8 cellular contexts compared by ENCODE assay signal in the genomic region with DNA sequence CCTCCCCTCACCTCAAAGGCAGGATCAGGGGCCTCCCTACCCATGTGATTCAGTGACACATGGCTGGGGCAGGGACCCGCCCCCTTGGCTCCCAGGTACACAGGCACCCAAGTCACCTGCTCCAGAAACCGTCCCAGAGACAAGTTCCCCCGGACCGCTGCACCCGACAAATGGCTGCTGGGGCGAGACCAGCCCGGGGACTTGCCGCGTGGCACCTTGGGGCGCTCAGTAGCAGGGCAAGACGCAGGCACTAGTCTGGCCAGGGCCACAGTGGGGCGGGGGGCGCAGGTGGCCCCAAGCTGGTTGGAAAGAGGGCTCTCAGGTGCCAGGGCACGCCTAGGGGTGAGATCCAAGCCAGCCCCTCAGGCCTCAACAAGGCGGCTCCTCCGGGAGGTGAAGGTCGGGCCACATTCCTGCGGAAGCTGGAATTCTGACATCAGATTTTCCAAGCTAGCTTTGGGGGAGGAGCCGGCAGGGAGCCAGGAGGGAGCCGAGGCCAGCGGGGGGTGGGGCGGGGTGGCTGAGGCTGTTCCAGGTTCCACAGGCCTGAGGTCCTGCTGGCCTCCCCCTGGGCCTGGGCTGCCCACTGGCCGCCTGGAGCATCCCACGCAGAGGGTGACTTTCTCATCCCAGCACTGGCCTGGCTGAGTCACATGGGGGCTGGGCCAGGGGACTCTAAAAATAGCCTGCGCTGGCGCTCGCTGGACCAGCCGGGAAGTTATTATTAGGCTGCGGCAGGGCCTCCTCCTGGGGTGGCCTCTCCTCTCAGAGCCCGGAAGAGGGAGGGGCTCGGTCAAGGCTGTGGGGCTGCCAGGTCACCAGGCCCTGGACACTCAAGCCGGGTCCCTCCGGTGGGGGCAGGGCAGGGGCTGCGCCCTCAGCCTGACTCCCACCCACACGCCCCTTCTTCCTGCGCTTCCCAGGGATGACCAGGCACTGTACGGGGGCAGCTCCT. TPM values are rescaled to one million over a fixed set of nuclear protein-coding genes. Genes with fewer than 3 reads are reported as not detected.
DNase-seq lines count a peak whose midpoint lies in the region; ATAC-seq and TF ChIP-seq lines count a peak whose summit lies in the region.

No MANE protein-coding gene starts in this region.

- DNase-seq in AG04450 (ENCODE audit: low read depth, low spot score) = peak; percentile 91
- peak; percentile 89 for DNase-seq in HT1080 (ENCODE audit: low read depth)
- peak; percentile 83 for DNase-seq in MCF 10A (ENCODE audit: unreplicated experiment)
- no peak for DNase-seq in iPS DF 6.9 (ENCODE audit: low read depth, low spot score)
- peak; percentile 95 for DNase-seq in sciatic nerve (ENCODE audit: low spot score)
- no peak for DNase-seq in NCI-H187 (lab: John Stamatoyannopoulos, UW)
- DNase-seq in NK-92 (lab: John Stamatoyannopoulos, UW; ENCODE audit: unreplicated experiment) = no peak

- no peak overlapping the region for H3K27ac Mint-ChIP-seq in MCF 10A (ENCODE audit: low read depth, unreplicated experiment)

- WGBS in iPS DF 6.9 (ENCODE audit: insufficient coverage, insufficient read length) = no CpG with 5 or more reads among the region's 37 CpGs

- BruUV-seq in MCF 10A (replicated peaks; lab: Mats Ljungman, UMichigan) = no TSS peak

- no peaks in the 10 kb centered on the region for H3K9me3 Mint-ChIP-seq in MCF 10A (ENCODE audit: unreplicated experiment)

- ATAC-seq in sciatic nerve = peak; percentile 90
- no peak for ATAC-seq in HG03521 (IDR thresholded peaks at IDR 0.05; ENCODE audit: unreplicated experiment)

- H3K27me3 ChIP-seq in AG04450 (ENCODE audit: control insufficient read depth, insufficient read depth, low read length) (no peaks in the 10 kb centered on the region), iPS DF 6.9 (ENCODE audit: control insufficient read depth, insufficient read depth, low read length) (no peaks in the 10 kb centered on the region)

- H3K27ac ChIP-seq in AG04450 (ENCODE audit: low read depth, low read length) (peak overlapping the region; percentile 95), iPS DF 6.9 (ENCODE audit: low read length) (no peak overlapping the region)

- POLR2A ChIA-PET in AG04450 (lab: Yijun Ruan, JAX) (interaction anchor here (0.6 to 1.4 kb wide), 5 partner anchors 10 to 536 kb away, joined by 3 to 4 read pairs (median 3); a partner anchor contains a TSS), MCF 10A (lab: Yijun Ruan, JAX) (interaction anchor here (1.1 kb wide), 1 partner anchor 33 kb away, joined by 3 read pairs; no protein-coding TSS in a partner anchor)

- H3K36me3 ChIP-seq in iPS DF 6.9 (ENCODE audit: control insufficient read depth, insufficient read depth, low read length) = no peaks in the 10 kb centered on the region

- CTCF ChIA-PET in AG04450 (lab: Charles Lee) = interaction anchor here (0.5 kb wide), 1 partner anchor 11 kb away, joined by 3 read pairs; no protein-coding TSS in a partner anchor
- CTCF ChIA-PET in MCF 10A (lab: Yijun Ruan, JAX) = interaction anchor here (1.1 kb wide), 1 partner anchor 21 kb away, joined by 5 read pairs; no protein-coding TSS in a partner anchor

- intact Hi-C loops in MCF 10A (cut with micrococcal nuclease) (no loop called here), sciatic nerve (cut with DNase I) (no loop called here)

- H3K9me3 ChIP-seq in AG04450 (ENCODE audit: control insufficient read depth, insufficient read depth, low read length) (peaks cover 8% of the 10 kb centered on the region), iPS DF 6.9 (ENCODE audit: control insufficient read depth, insufficient read depth, low read length) (no peaks in the 10 kb centered on the region)

- H3K4me1 Mint-ChIP-seq in MCF 10A (ENCODE audit: insufficient read depth, unreplicated experiment) = no peaks in the 10 kb centered on the region

- TF ChIP-seq CTCF in AG04450 (IDR thresholded peaks at IDR 0.05; ENCODE audit: low read depth, low read length) = no peak
- no peak for TF ChIP-seq CTCF in MCF 10A (IDR thresholded peaks at IDR 0.05; ENCODE audit: unreplicated experiment)

- H3K27me3 Mint-ChIP-seq in MCF 10A (ENCODE audit: insufficient read depth, unreplicated experiment) = peaks cover 14% of the 10 kb centered on the region

- H3K4me1 ChIP-seq in iPS DF 6.9 (ENCODE audit: control insufficient read depth, insufficient read depth, low read length) = peaks cover 10% of the 10 kb centered on the region

- peak overlapping the region; percentile 20 for H3K4me3 ChIP-seq in AG04450 (ENCODE audit: low read depth, low read length)
- H3K4me3 ChIP-seq in iPS DF 6.9 (ENCODE audit: low read length) = peak overlapping the region; percentile 20; the same call in 1 of the 2 replicates

- no peaks in the 10 kb centered on the region for H3K36me3 Mint-ChIP-seq in MCF 10A (ENCODE audit: insufficient read depth, unreplicated experiment)

- no peak overlapping the region for H3K4me3 Mint-ChIP-seq in MCF 10A (ENCODE audit: unreplicated experiment)

RNA-seq across cellular contexts. Expression of a gene that starts 20.5 kb away (rescaled TPM):
- 20.2 and 22.5 TPM in 2 replicates for polyA plus RNA-seq in AG04450 (2011; rRNA removed)
- 19.8 and 25.7 TPM in 2 replicates for polyA minus RNA-seq in AG04450 (2011; rRNA and poly(A)+ RNA removed)
- 31.1 and 34.4 TPM in 2 replicates for total RNA-seq in HT1080 (2014; rRNA removed; shearing (Covaris generic))
- 20.7 and 24.1 TPM in 2 replicates for polyA plus RNA-seq in HT1080 (2015; cell fraction: cytosol; rRNA removed)
- 17.2 and 19.6 TPM in 2 replicates for polyA plus RNA-seq in HT1080 (2015; cell fraction: nucleus; rRNA removed)
- 14.2 and 14.7 TPM in 2 replicates for total RNA-seq in MCF 10A (2022)
- total RNA-seq in sciatic nerve = 54.3 TPM

Comparison
In these comparisons a context has a peak if more than half of its experiments do, and no peak if none do; other contexts are left out.
1. DNase-seq: peak in AG04450 (single experiment), HT1080 (single experiment), MCF 10A (single experiment) and sciatic nerve (single experiment); none in iPS DF 6.9 (single experiment), NCI-H187 (0 of 2) and NK-92 (single experiment).